Comparison of ENCODE assay signal across 8 cellular contexts in the genomic region with DNA sequence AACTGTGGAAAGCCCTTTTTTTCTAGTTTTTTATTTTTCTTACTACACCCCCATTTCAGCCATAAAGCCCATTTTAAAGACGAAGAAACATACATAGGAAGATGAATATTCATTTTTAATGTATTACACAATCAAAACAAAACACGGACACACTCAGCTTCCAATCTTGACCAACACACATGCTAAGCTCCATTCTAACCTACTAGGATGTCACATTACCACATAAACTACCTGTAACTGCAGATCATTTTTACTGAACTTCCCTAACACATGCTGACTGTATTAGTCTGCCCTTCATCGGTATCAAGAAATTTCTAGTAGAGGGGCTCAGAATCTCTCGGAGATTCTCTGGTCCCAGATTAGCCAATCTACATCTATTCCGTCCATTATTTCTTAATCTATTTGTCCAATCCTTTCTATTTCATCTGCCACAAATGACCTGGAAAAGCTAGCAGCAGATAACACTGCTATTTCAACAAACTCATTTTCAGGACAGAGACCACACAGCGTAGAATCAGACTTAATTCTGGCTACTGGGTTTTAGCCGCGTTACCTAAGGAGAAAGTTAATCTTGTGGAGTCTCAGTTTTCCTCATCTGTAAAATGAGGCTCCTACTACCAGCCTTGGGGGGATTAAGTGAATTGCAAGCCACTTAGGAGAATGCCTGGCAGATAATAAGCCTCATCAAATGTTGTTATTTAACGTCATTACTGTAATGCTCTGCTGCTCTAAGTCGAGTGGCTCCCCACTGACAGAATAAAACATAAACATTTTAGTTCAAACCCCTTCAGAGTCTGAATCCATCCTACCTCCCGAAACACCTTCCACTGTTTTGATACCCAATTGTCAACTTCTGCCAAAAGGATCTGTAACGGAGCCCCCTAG.
DNase-seq lines count a peak whose midpoint lies in the region; ATAC-seq and TF ChIP-seq lines count a peak whose summit lies in the region.

No MANE protein-coding gene starts in this region.

- H3K4me1 ChIP-seq in HUES48 (ENCODE audit: control insufficient read depth, insufficient read depth, low read length), result peaks cover 14% of the 10 kb centered on the region

- no peaks in the 10 kb centered on the region for H3K27me3 ChIP-seq in HUES48 (ENCODE audit: control insufficient read depth, insufficient read depth, low read length)

- DNase-seq in AG04449 (ENCODE audit: low read depth, low spot score), result no peak
- DNase-seq in cardiac fibroblast (ENCODE audit: low read depth in 2 of 2), result peak; percentile 24 to 35
- peak; percentile 22 for DNase-seq in midbrain (lab: John Stamatoyannopoulos, UW)
- DNase-seq in HPDE6-E6E7 (ENCODE audit: extremely low spot score), result no peak
- no peak for DNase-seq in ecto neural progenitor cell (ENCODE audit: low spot score)

- H3K4me3 ChIP-seq in AG04449 (ENCODE audit: low read depth, low read length) (peak overlapping the region; percentile 92), HUES48 (ENCODE audit: low read depth, low read length) (peak overlapping the region; percentile 96), cardiac fibroblast (replicated peaks in 1 of 2; ENCODE audit: low read depth in 2 of 2, low read length in 2 of 2) (peak overlapping the region; percentile 66 to 84)

- ATAC-seq in HG03175 (IDR thresholded peaks at IDR 0.05; ENCODE audit: unreplicated experiment) (no peak), HG02571 (IDR thresholded peaks at IDR 0.05; ENCODE audit: unreplicated experiment) (no peak)

- no peak overlapping the region for H3K27ac ChIP-seq in HUES48 (ENCODE audit: low read depth, low read length)

- H3K36me3 ChIP-seq in HUES48 (ENCODE audit: control insufficient read depth, insufficient read depth, low read length), result no peaks in the 10 kb centered on the region; the same call in 1 of the 2 replicates

- no peak for TF ChIP-seq CTCF in AG04449 (IDR thresholded peaks at IDR 0.05; ENCODE audit: insufficient read depth, low read length, missing control alignments)
- no peak for TF ChIP-seq CTCF in cardiac fibroblast (IDR thresholded peaks at IDR 0.05; ENCODE audit: low read depth, low read length)

- CTCF ChIA-PET in AG04449 (lab: Yijun Ruan, JAX), result interaction anchor here (1.0 to 19.9 kb wide), 6 partner anchors 9 to 284 kb away, joined by 3 to 222 read pairs (median 6); no protein-coding TSS in a partner anchor

- POLR2A ChIA-PET in AG04449 (lab: Yijun Ruan, JAX), result interaction anchor here (0.8 kb wide), 1 partner anchor 18 kb away, joined by 3 read pairs; no protein-coding TSS in a partner anchor

- no peaks in the 10 kb centered on the region for H3K9me3 ChIP-seq in HUES48 (ENCODE audit: control insufficient read depth, insufficient read depth, low read length)

- H3K9ac ChIP-seq in HUES48 (ENCODE audit: low read depth, low read length), result no peak overlapping the region; the same call in 1 of the 2 replicates

Comparison
In these comparisons a context has a peak if more than half of its experiments do, and no peak if none do; other contexts are left out.
1. DNase-seq: peak in cardiac fibroblast (2 of 2) and midbrain (single experiment); none in AG04449 (single experiment), HPDE6-E6E7 (single experiment) and ecto neural progenitor cell (single experiment).
2. Peak in every context shown above with its lines, with median percentiles within 50 percentile points of each other: H3K4me3 ChIP-seq.